Comparison of ENCODE assay signal across 7 cellular contexts in the genomic region with DNA sequence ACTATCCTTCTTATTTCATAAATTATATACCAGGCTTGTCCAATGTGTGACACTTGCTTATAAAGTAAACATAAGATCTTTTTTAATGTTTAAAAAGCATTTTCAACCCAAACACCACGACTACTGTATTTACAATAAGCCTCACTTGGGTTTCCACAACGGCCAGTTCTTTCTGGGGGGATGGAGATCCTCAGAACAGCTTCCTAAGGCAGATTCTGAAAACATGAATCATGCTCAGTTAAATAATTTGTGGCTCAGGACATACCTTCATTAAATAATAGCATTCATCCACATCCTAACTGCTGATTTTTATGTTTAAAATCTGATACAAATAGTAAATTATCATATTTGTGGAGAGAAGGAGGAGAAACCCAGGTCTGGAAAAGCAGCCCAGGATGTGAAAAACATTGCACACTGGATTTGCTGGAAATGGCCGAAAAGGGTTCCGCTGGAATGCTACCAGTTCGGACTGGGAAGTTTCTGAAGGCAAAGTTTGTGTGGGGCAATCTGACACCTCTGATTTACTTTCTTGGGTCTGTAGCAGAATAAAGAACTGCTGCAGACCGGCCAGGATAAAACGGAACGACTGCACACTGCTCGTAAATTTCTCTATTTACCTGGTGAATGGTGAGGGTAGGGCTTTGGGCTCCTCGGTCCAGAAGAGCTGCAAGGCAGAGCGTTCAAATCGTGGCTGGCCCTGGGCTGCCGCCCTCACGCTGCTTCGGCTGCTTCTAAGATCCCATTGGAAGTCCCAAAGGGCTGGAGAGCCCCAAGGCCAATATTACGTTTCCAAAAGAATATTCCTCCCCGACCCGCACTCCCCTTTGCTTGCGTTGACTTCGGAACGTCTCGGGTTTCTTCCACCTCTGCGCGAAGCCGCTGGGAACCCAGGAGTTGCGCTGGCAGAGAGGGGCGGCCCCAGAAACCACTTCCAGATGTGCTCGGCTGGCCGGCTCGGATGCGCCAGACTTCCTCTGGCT. TPM values are rescaled to one million over a fixed set of nuclear protein-coding genes. Genes with fewer than 3 reads are reported as not detected.
DNase-seq lines count a peak whose midpoint lies in the region; ATAC-seq lines count a peak whose summit lies in the region.

A gene with protein sequence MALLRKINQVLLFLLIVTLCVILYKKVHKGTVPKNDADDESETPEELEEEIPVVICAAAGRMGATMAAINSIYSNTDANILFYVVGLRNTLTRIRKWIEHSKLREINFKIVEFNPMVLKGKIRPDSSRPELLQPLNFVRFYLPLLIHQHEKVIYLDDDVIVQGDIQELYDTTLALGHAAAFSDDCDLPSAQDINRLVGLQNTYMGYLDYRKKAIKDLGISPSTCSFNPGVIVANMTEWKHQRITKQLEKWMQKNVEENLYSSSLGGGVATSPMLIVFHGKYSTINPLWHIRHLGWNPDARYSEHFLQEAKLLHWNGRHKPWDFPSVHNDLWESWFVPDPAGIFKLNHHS (minus strand): TSS at position 910 of the 980 bp plus-strand sequence. CDS start 30,539 bp downstream, outside the sequence.

- H3K27me3 Mint-ChIP-seq in activated T-cell treated with anti-CD3 and anti-CD28 coated beads, Interleukin-2, amount 50 U/mL, for 72 hours (ENCODE audit: low read depth), result peaks cover 41% of the 10 kb centered on the region

- H3K27ac Mint-ChIP-seq in activated T-cell treated with anti-CD3 and anti-CD28 coated beads, Interleukin-2, amount 50 U/mL, for 72 hours, result no peak within 1 kb of the TSS

- intact Hi-C loops in left cardiac atrium (cut with DNase I), result no loop called here

- peaks cover 9% of the 10 kb centered on the region for H3K4me1 Mint-ChIP-seq in activated T-cell treated with anti-CD3 and anti-CD28 coated beads, Interleukin-2, amount 50 U/mL, for 72 hours (ENCODE audit: low read depth)

- no peaks in the 10 kb centered on the region for H3K9me3 Mint-ChIP-seq in activated T-cell treated with anti-CD3 and anti-CD28 coated beads, Interleukin-2, amount 50 U/mL, for 72 hours

- no peaks in the 10 kb centered on the region for H3K36me3 Mint-ChIP-seq in activated T-cell treated with anti-CD3 and anti-CD28 coated beads, Interleukin-2, amount 50 U/mL, for 72 hours (ENCODE audit: insufficient read depth in 2 of 2)

- peak within 1 kb of the TSS; percentile 65 to 76 for H3K4me3 Mint-ChIP-seq in activated T-cell treated with anti-CD3 and anti-CD28 coated beads, Interleukin-2, amount 50 U/mL, for 72 hours

- ATAC-seq in activated T-cell treated with anti-CD3 and anti-CD28 coated beads, Interleukin-2, amount 50 U/mL, for 72 hours (replicated peaks in 1 of 2), result peak in 1 of 2 donors; percentile 25
- peak; percentile 80 to 93 for ATAC-seq in left cardiac atrium
- ATAC-seq in GM21786 (IDR thresholded peaks at IDR 0.05; ENCODE audit: unreplicated experiment), result no peak
- no peak for ATAC-seq in HG03460 (IDR thresholded peaks at IDR 0.05; ENCODE audit: unreplicated experiment)

- DNase-seq in HT1080 (ENCODE audit: low read depth) (peak; percentile 61), left cardiac atrium (peak; percentile 55), retina (peak; percentile 65), HT-29 (ENCODE audit: low spot score) (no peak)
- DNase-seq in activated T-cell treated with anti-CD3 and anti-CD28 coated beads, Interleukin-2, amount 50 U/mL, for 72 hours, result peak in 1 of 2 donors; percentile 12

RNA-seq across cellular contexts. Expression of the gene that starts here (rescaled TPM):
- total RNA-seq in HT1080 (2014; rRNA removed; shearing (Covaris generic)), result 3.1 and 4.7 TPM in 2 replicates
- 2.1 and 2.5 TPM in 2 replicates for polyA plus RNA-seq in HT1080 (2015; cell fraction: cytosol; rRNA removed)
- polyA plus RNA-seq in HT1080 (2015; cell fraction: nucleus; rRNA removed), result 2.2 and 4.1 TPM in 2 replicates
- total RNA-seq in activated T-cell treated with anti-CD3 and anti-CD28 coated beads, Interleukin-2, amount 50 U/mL, for 72 hours, result under 1 TPM; 0.23 to 0.36 TPM
- 10 to 100 TPM in 1 of 2 donors, 1 to 10 TPM in 1; 7.5 to 12.8 TPM for total RNA-seq in left cardiac atrium
- not detected in 2 replicates for total RNA-seq in HT-29 (2014; rRNA removed; shearing (Covaris generic))

Comparison
In these comparisons a context has a peak if more than half of its experiments do, and no peak if none do; other contexts are left out.
1. ATAC-seq: peak in left cardiac atrium (2 of 2); none in GM21786 (single experiment) and HG03460 (single experiment).